ENCODE assay signal across 8 cellular contexts in the genomic region with DNA sequence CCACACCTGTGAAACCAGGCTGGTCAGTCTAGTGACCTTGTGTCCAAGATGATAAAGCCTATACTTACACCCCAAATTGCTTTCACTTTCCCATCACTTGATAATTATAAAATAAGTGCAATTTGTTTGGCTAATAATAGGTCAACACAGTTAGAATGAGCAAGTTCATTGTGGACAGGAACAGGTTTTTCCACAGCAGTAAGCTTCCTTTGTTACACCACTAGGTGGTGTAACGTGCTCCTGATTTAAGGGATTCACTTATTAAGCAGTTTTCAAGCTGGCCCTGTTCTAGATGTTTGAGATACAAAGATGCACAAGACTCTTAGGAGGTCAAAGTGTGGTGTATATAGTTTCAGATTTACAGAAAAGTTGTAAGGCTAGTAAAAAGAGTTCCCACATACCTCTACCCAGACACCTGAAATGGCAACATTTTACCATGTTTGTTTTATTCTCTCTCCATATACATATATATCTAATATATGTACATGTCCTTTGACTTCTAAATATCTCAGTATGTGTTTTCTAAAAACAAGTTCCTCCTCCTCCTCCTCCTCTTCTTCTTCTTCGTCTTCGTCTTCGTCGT. TPM values are rescaled to one million over a fixed set of nuclear protein-coding genes. Genes with fewer than 3 reads are reported as not detected.
DNase-seq lines count a peak whose midpoint lies in the region; ATAC-seq, FAIRE-seq and TF ChIP-seq lines count a peak whose summit lies in the region.

No MANE protein-coding gene starts in this region.

- BruUV-seq in K562 (replicated peaks; lab: Mats Ljungman, UMichigan): no TSS peak

- H3K9me1 ChIP-seq in K562 (ENCODE audit: control insufficient read depth, insufficient read depth, low read length): no peaks in the 10 kb centered on the region

- POLR2A ChIA-PET in K562 (lab: Yijun Ruan, JAX): interaction anchor here (1.6 kb wide), 1 partner anchor 130 kb away, joined by 3 read pairs; no protein-coding TSS in a partner anchor

- CTCF ChIA-PET in K562 (lab: Yijun Ruan, JAX; ENCODE audit: low intra/inter-chr PET ratio): interaction anchor here (1.5 kb wide), 1 partner anchor 465 kb away, joined by 8 read pairs; no protein-coding TSS in a partner anchor

- no peak overlapping the region for H3K23ac ChIP-seq in neuronal stem cell (ENCODE audit: low read depth, low read length, poor library complexity)

- peaks cover 11% of the 10 kb centered on the region; the same call in 1 of the 2 replicates for H3K9me3 Mint-ChIP-seq in HFFc6

- no peak overlapping the region for H2BK120ac ChIP-seq in neuronal stem cell (ENCODE audit: low read depth, low read length)

- 69% methylated on average over 5 of the region's 5 CpGs for WGBS in K562 (ENCODE audit: insufficient coverage, low coverage, missing lambda C conversion rate)
- WGBS in neuronal stem cell (ENCODE audit: extremely low coverage in 2 of 2, insufficient read length in 2 of 2, insufficient replicate concordance in 1 of 2), 2 donors: no CpG with 5 or more reads among the region's 5 CpGs

- TF ChIP-seq POLR2A in K562 (conservative IDR thresholded peaks at IDR 0.05): no peak

- H4K91ac ChIP-seq in neuronal stem cell (ENCODE audit: low read depth, low read length, poor library complexity): no peak overlapping the region

- H3K9me3 ChIP-seq in K562 (replicated peaks; ENCODE audit: control insufficient read depth, insufficient read depth, low read depth, low read length) (no peaks in the 10 kb centered on the region), neuronal stem cell (replicated peaks in 1 of 2; ENCODE audit: control insufficient read depth in 2 of 2, insufficient read depth in 1 of 2, low read depth in 1 of 2, low read length in 2 of 2) (peaks cover 0 to 3% of the 10 kb centered on the region in 2 donors)

- H3K9ac ChIP-seq in K562 (ENCODE audit: insufficient read depth in 1 of 2, low read depth in 2 of 2, low read length in 2 of 2) (no peak overlapping the region), neuronal stem cell (ENCODE audit: low read depth, low read length, poor library complexity) (no peak overlapping the region)

- H3K79me1 ChIP-seq in neuronal stem cell (ENCODE audit: low read depth, low read length): no peaks in the 10 kb centered on the region

- DNase-seq in NCI-H2171 treated with DMSO at 0.1 percent for 48 hours (lab: John Stamatoyannopoulos, UW): peak; percentile 39
- no peak for DNase-seq in NCI-H2171 (lab: John Stamatoyannopoulos, UW)
- DNase-seq in HFFc6: peak; percentile 54
- DNase-seq in NCI-H2081 (lab: John Stamatoyannopoulos, UW): peak; percentile 10 to 62
- DNase-seq in K562 (ENCODE audit: extremely low read depth in 1 of 4, low spot score in 3 of 4): peak; percentile 46 to 66 (median 48)
- peak; percentile 61 to 70 for DNase-seq in lung microvascular endothelial cell (ENCODE audit: low read depth in 2 of 2)
- DNase-seq in neuronal stem cell (ENCODE audit: low spot score): no peak
- no peak for DNase-seq in stimulated activated CD4-positive, alpha-beta T cell treated with anti-CD3 and anti-CD28 coated beads, Interleukin-15, amount 100 ng/mL, for 24 hours

- no peak overlapping the region for H2BK15ac ChIP-seq in neuronal stem cell (ENCODE audit: low read length)

- no peak overlapping the region for H3K18ac ChIP-seq in neuronal stem cell (ENCODE audit: low read length)

- no peak overlapping the region for H2AFZ ChIP-seq in K562 (ENCODE audit: low read depth, low read length)
- no peak overlapping the region for H2AFZ ChIP-seq in neuronal stem cell (ENCODE audit: low read length)

- H4K20me1 ChIP-seq in K562 (replicated peaks; ENCODE audit: control insufficient read depth, insufficient read depth, low read length): no peaks in the 10 kb centered on the region

- H3K4me3 Mint-ChIP-seq in HFFc6: no peak overlapping the region

- peaks cover 32% of the 10 kb centered on the region for H3K4me1 Mint-ChIP-seq in HFFc6 (ENCODE audit: low read depth)

- H2BK12ac ChIP-seq in neuronal stem cell (ENCODE audit: low read length): no peak overlapping the region

- no peak overlapping the region for H2BK5ac ChIP-seq in neuronal stem cell (ENCODE audit: low read length)

- peaks cover 0 to 7% of the 10 kb centered on the region in 2 experiments; a peak in 2 of 5 replicates for H3K4me1 ChIP-seq in K562 (replicated peaks in 1 of 2; ENCODE audit: control insufficient read depth in 2 of 2, insufficient read depth in 2 of 2, low read length in 2 of 2)
- H3K4me1 ChIP-seq in neuronal stem cell (ENCODE audit: control insufficient read depth in 2 of 2, insufficient read depth in 1 of 2, low read depth in 1 of 2, low read length in 2 of 2): no peaks in the 10 kb centered on the region

- in situ Hi-C loops in K562 (cut with MboI): loop anchor here (5.0 to 25.0 kb wide), 4 partner anchors 68 to 1183 kb away; no protein-coding TSS in a partner anchor

- H3K36me3 ChIP-seq in K562 (ENCODE audit: control insufficient read depth, insufficient read depth, low read length) (no peaks in the 10 kb centered on the region), neuronal stem cell (replicated peaks in 1 of 2; ENCODE audit: control insufficient read depth in 2 of 2, insufficient read depth in 2 of 2, low read length in 2 of 2) (no peaks in the 10 kb centered on the region)

- no peak overlapping the region for H3K14ac ChIP-seq in neuronal stem cell (ENCODE audit: low read length)

- H2AK5ac ChIP-seq in neuronal stem cell (ENCODE audit: low read depth, low read length): no peak overlapping the region

- no peaks in the 10 kb centered on the region for H3K79me2 ChIP-seq in K562 (ENCODE audit: control insufficient read depth, insufficient read depth, low read length)

- H3K27ac Mint-ChIP-seq in HFFc6: no peak overlapping the region

- FAIRE-seq in K562 (lab: Jason Lieb, UNC): peak; percentile 89

- H3K4ac ChIP-seq in neuronal stem cell (ENCODE audit: low read length): no peak overlapping the region

- ATAC-seq in K562: peak; percentile 89

- peak in 1 of 2 experiments; percentile 68; a peak in 3 of 4 replicates for TF ChIP-seq RAD21 in K562 (CRISPR knock-in tag; conservative IDR thresholded peaks at IDR 0.05 in 1 of 2, IDR thresholded peaks at IDR 0.05 in 1 of 2)

- intact Hi-C loops in K562 (cut with micrococcal nuclease): loop anchor here (1.0 to 10.0 kb wide), 7 partner anchors 50 to 1260 kb away; a partner anchor contains a TSS

- no peak for TF ChIP-seq EP300 in K562 (IDR thresholded peaks at IDR 0.05; ENCODE audit: low read length)

- TF ChIP-seq CTCF in HFFc6 (IDR thresholded peaks at IDR 0.05) (peak; percentile 84), K562 (IDR thresholded peaks at IDR 0.05 in 2 of 3, conservative IDR thresholded peaks at IDR 0.05 in 1 of 3; ENCODE audit: insufficient read depth in 2 of 3, low read depth in 1 of 3, low read length in 3 of 3) (peak; percentile 46 to 70 (median 68); a peak in 5 of 6 replicates)

- H3K4me2 ChIP-seq in K562 (ENCODE audit: insufficient read depth, low read length) (no peak overlapping the region), neuronal stem cell (ENCODE audit: insufficient read depth, low read length, poor library complexity, severe bottlenecking) (no peak overlapping the region)

- H3K36me3 Mint-ChIP-seq in HFFc6 (ENCODE audit: low read depth): no peaks in the 10 kb centered on the region

- H3K27me3 ChIP-seq in K562 (ENCODE audit: control insufficient read depth in 2 of 2, insufficient read depth in 2 of 2, low read length in 2 of 2): no peaks in the 10 kb centered on the region; a peak in 1 of 5 replicates
- H3K27me3 ChIP-seq in neuronal stem cell (ENCODE audit: control insufficient read depth in 3 of 3, insufficient read depth in 3 of 3, low read depth in 1 of 3, low read length in 3 of 3): peaks cover 0 to 6% (median 3%) of the 10 kb centered on the region in 3 experiments

- H4K8ac ChIP-seq in neuronal stem cell (ENCODE audit: low read depth, low read length): no peak overlapping the region

- H3K27me3 Mint-ChIP-seq in HFFc6 (ENCODE audit: insufficient read depth): no peaks in the 10 kb centered on the region

- H3K4me3 ChIP-seq in K562 (no peak overlapping the region), neuronal stem cell (ENCODE audit: low read length in 2 of 2) (no peak overlapping the region)

- H3K27ac ChIP-seq in K562 (ENCODE audit: extremely low read depth, low read depth, low read length): no peak overlapping the region
- no peak overlapping the region for H3K27ac ChIP-seq in neuronal stem cell (replicated peaks; ENCODE audit: low read length)

TF ChIP-seq in K562, 482 proteins besides CTCF, POLR2A, EP300 and RAD21:
- TF ChIP-seq ZNF717 (CRISPR knock-in tag; IDR thresholded peaks at IDR 0.05): no peak
- TF ChIP-seq MAFK (IDR thresholded peaks at IDR 0.05; ENCODE audit: low read length): peak; percentile 34; the same call in 1 of the 2 replicates
- peak; percentile 63 for TF ChIP-seq ZNF316 (IDR thresholded peaks at IDR 0.05)
- TF ChIP-seq MAFG (tag; conservative IDR thresholded peaks at IDR 0.05): peak; percentile 34; the same call in 1 of the 2 replicates
- TF ChIP-seq E2F3 (CRISPR knock-in tag; IDR thresholded peaks at IDR 0.05): no peak
- TF ChIP-seq C11orf30 (IDR thresholded peaks at IDR 0.05; ENCODE audit: low read depth): peak; percentile 55

RNA-seq across cellular contexts. Expression of a gene that starts 6.8 kb away (rescaled TPM):
- total RNA-seq in HFFc6 (2021; fragmentation: NEBNext Ultra II Directional; extraction: Animal tissue kit (Norgen Biotek cat#: 25700)): 10 to 100 TPM; 61.6 to 75.4 (median 68.8) TPM
- 33.7 and 51.7 TPM in 2 replicates for total RNA-seq in K562 (2011; cell fraction: chromatin; rRNA removed; ENCODE audit: low replicate concordance)
- total RNA-seq in K562 (2011; cell fraction: nucleolus; rRNA removed): 32.1 and 34.5 TPM in 2 replicates
- 42.4 and 60.5 TPM in 2 replicates for total RNA-seq in K562 (2011; cell fraction: nucleoplasm; rRNA removed)
- total RNA-seq in K562 (2014; rRNA removed): 25.6 and 26.4 TPM in 2 replicates
- total RNA-seq in K562 (2014; rRNA removed; fragmentation: Illumina TruSeq; extraction: Trizol): 40.3 and 47.2 TPM in 2 replicates
- total RNA-seq in K562 (2015; rRNA removed; fragmentation: Illumina TruSeq; extraction: Trizol): 39.0 and 43.9 TPM in 2 replicates
- total RNA-seq in K562 (2021): 28.6 and 31.2 TPM in 2 replicates
- polyA plus RNA-seq in K562 (2011; rRNA removed): 35.5 and 49.5 TPM in 2 replicates
- 26.6 and 51.5 TPM in 2 replicates for polyA plus RNA-seq in K562 (2011; cell fraction: cytosol; rRNA removed)
- 22.9 and 31.5 TPM in 2 replicates for polyA plus RNA-seq in K562 (2011; cell fraction: nucleus; rRNA removed)
- 21.6 and 28.0 TPM in 2 replicates for polyA plus RNA-seq in K562 (2012)
- 27.5 and 28.4 TPM in 2 replicates for polyA plus RNA-seq in K562 (2014; fragmentation: Illumina TruSeq; extraction: Trizol)
- polyA plus RNA-seq in K562 (2014; fragmentation: Nextera tagmentation; extraction: Ambion mirVana): 10 to 100 TPM in 1 of 2 experiments, 1 to 10 TPM in 1; 8.7 to 11.4 TPM
- 31.3 and 33.4 TPM in 2 replicates for polyA plus RNA-seq in K562 (2014; rRNA removed)
- 52.2 and 58.3 TPM in 2 replicates for polyA minus RNA-seq in K562 (2011; rRNA and poly(A)+ RNA removed)
- 19.7 and 24.4 TPM in 2 replicates for polyA minus RNA-seq in K562 (2011; cell fraction: cytosol; rRNA and poly(A)+ RNA removed)
- polyA minus RNA-seq in K562 (2011; cell fraction: nucleus; rRNA and poly(A)+ RNA removed): 21.7 and 30.3 TPM in 2 replicates
- total RNA-seq in lung microvascular endothelial cell: 55.4 and 77.6 TPM in 2 replicates
- 4.2 TPM for polyA plus RNA-seq in neuronal stem cell (2013, experiment 1 of 2)
- 3.4 TPM for polyA plus RNA-seq in neuronal stem cell (2013, experiment 2 of 2)

Comparison
In these comparisons a context has a peak if more than half of its experiments do, and no peak if none do; other contexts are left out.
1. DNase-seq: peak in NCI-H2171 treated with DMSO at 0.1 percent for 48 hours (single experiment), HFFc6 (single experiment), NCI-H2081 (2 of 2), K562 (4 of 4) and lung microvascular endothelial cell (2 of 2); none in NCI-H2171 (single experiment), neuronal stem cell (single experiment) and stimulated activated CD4-positive, alpha-beta T cell treated with anti-CD3 and anti-CD28 coated beads, Interleukin-15, amount 100 ng/mL, for 24 hours (single experiment).